ENCODE assay signal across 24 cellular contexts in the genomic region with DNA sequence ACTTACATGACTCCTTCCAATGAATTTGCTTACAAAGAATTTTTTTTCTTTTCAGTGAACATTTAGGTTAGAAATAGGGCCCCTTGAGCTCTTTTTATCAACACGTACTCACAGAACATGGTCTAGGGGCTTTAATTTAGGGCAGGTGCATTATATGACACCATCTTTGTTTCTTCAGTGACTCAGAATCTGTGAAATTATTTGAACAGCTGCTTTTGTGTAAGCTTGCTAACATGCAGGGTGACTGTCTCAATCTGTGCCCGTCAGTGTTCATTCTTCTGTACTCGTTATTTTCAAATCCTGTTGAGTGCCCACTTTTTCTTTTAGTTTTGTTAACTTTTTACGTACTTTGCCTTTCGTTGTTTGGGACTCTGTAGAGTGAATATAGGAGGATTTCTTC. TPM values are rescaled to one million over a fixed set of nuclear protein-coding genes. Genes with fewer than 3 reads are reported as not detected.
DNase-seq lines count a peak whose midpoint lies in the region; ATAC-seq and TF ChIP-seq lines count a peak whose summit lies in the region.
"Had no signal": no experiment of that assay in that cellular context is flagged by ENCODE, and none has a peak within 500 bp of the region (broad histone marks: within the 10 kb centered on the region; RNA-seq: fewer than 3 reads in every experiment).

No MANE protein-coding gene starts in this region.

- H2BK15ac ChIP-seq in IMR-90 (ENCODE audit: low read depth, low read length): no peak overlapping the region

- WGBS in IMR-90 (ENCODE audit: extremely low coverage in 2 of 2, insufficient read length in 1 of 2), 2 experiments: no CpG with 5 or more reads among the region's 5 CpGs

- H3K4me3 ChIP-seq in IMR-90 (ENCODE audit: insufficient read depth, low read depth, low read length) (no peak overlapping the region), skeletal muscle satellite cell (ENCODE audit: low read length) (no peak overlapping the region)
- H3K4me3 ChIP-seq: cardiac muscle cell, smooth muscle cell had no signal

- CTCF ChIA-PET in IMR-90 (lab: Yijun Ruan, JAX): interaction anchor here (0.5 kb wide), 1 partner anchor 25 kb away, joined by 3 read pairs; no protein-coding TSS in a partner anchor
- CTCF ChIA-PET in GM10248 (lab: Yijun Ruan, JAX): interaction anchor here (0.7 to 1.4 kb wide), 3 partner anchors 9 to 16 kb away, joined by 3 to 5 read pairs (median 3); no protein-coding TSS in a partner anchor

- H4K91ac ChIP-seq in IMR-90 (ENCODE audit: insufficient read depth, low read depth, low read length): no peak overlapping the region

- no peak overlapping the region for H2AFZ ChIP-seq in IMR-90 (replicated peaks; ENCODE audit: low read length, poor library complexity)

- DNase-seq in IMR-90: peak; percentile 4
- peak; percentile 46 to 86 for DNase-seq in NCI-H2081 (lab: John Stamatoyannopoulos, UW)
- DNase-seq in SHP77 treated with DMSO at 0.1 percent for 48 hours (lab: John Stamatoyannopoulos, UW): peak; percentile 92
- no peak for DNase-seq in activated T-cell treated with anti-CD3 and anti-CD28 coated beads for 4 hours
- no peak for DNase-seq in GM10248 (ENCODE audit: extremely low spot score)
- no peak for DNase-seq in stimulated activated CD8-positive, alpha-beta memory T cell treated with anti-CD3 and anti-CD28 coated beads, Interleukin-4, amount 100 ng/mL, for 48 hours
- DNase-seq: activated CD8-positive, alpha-beta T cell treated with anti-CD3 and anti-CD28 coated beads, Interleukin-2, amount 10 ng/mL, durations not matched to agents 7 days and 5 days; activated naive CD4-positive, alpha-beta T cell treated with Interleukin-2 at 50 U/mL for 16 hours; activated T-cell treated with anti-CD3 and anti-CD28 coated beads, Interleukin-2, amount 50 U/mL, for 24 hours; amniotic stem cell; Caco-2; dermis blood vessel endothelial cell; EL; GOT3; head of caudate nucleus; mammary epithelial cell; NCI-H187 treated with DMSO at 0.1 percent for 48 hours; SK-N-SH; stimulated activated CD4-positive, alpha-beta T cell treated with anti-CD3 and anti-CD28 coated beads, Interleukin-2, amount 100 ng/mL, for 48 hours; stimulated activated naive CD4-positive, alpha-beta T cell treated with Interleukin-2 at 50 U/mL for 16 hours had no signal

- dilution Hi-C loops in IMR-90 (cut with HindIII; ENCODE audit: low sequenced_read_pairs, unreplicated experiment): no loop called here

- no peak overlapping the region for H3K23ac ChIP-seq in IMR-90 (ENCODE audit: low read depth, low read length)

- TF ChIP-seq POLR2A in IMR-90 (IDR thresholded peaks at IDR 0.05; ENCODE audit: low read depth, low read length): no peak

- no peak overlapping the region for H2BK120ac ChIP-seq in IMR-90 (ENCODE audit: low read depth, low read length)

- H3K4me1 ChIP-seq in IMR-90 (ENCODE audit: control insufficient read depth, insufficient read depth, low read length) (peaks cover 7% of the 10 kb centered on the region; the same call in 1 of the 2 replicates), skeletal muscle satellite cell (ENCODE audit: control insufficient read depth, insufficient read depth, low read length) (peaks cover 14% of the 10 kb centered on the region)
- H3K4me1 ChIP-seq: Caco-2 had no signal

- in situ Hi-C loops in IMR-90 (cut with MboI; ENCODE audit: low sequenced_read_pairs): no loop called here

- no TSS peak for BruUV-seq in IMR-90 (replicated peaks; lab: Mats Ljungman, UMichigan)

- no peak overlapping the region for H2AK5ac ChIP-seq in IMR-90 (ENCODE audit: low read depth, low read length)

- no peak overlapping the region for H3K9ac ChIP-seq in IMR-90 (ENCODE audit: low read depth, low read length)
- H3K9ac ChIP-seq in skeletal muscle satellite cell (ENCODE audit: low read depth, low read length): peak overlapping the region; percentile 19
- H3K9ac ChIP-seq: SK-N-SH had no signal

- H3K4me2 ChIP-seq in IMR-90 (ENCODE audit: low read depth, low read length): no peak overlapping the region
- peak overlapping the region; percentile 49 for H3K4me2 ChIP-seq in skeletal muscle satellite cell (ENCODE audit: low read length)
- H3K4me2 ChIP-seq: SK-N-SH, smooth muscle cell had no signal

- no peak for TF ChIP-seq RAD21 in IMR-90 (IDR thresholded peaks at IDR 0.05; ENCODE audit: low read length)

- H3K56ac ChIP-seq in IMR-90 (ENCODE audit: extremely low read depth, insufficient read depth, low read length): no peak overlapping the region

- H4K8ac ChIP-seq in IMR-90 (ENCODE audit: low read depth in 2 of 2, low read length in 2 of 2): no peak overlapping the region

- H2BK5ac ChIP-seq in IMR-90 (ENCODE audit: low read depth, low read length, poor library complexity, severe bottlenecking): no peak overlapping the region

- H3K14ac ChIP-seq in IMR-90 (replicated peaks; ENCODE audit: low read depth, low read length): no peak overlapping the region

- H2AK9ac ChIP-seq in IMR-90 (replicated peaks; ENCODE audit: low read depth, low read length, poor library complexity): no peak overlapping the region

- no peak overlapping the region for H3K4ac ChIP-seq in IMR-90 (ENCODE audit: low read depth, low read length)

- no peak for ATAC-seq in IMR-90 (ENCODE audit: low read depth)
- ATAC-seq: activated CD8-positive, alpha-beta T cell treated with anti-CD3 and anti-CD28 coated beads, Interleukin-2, amount 10 ng/mL, durations not matched to agents 7 days and 5 days; HepG2 had no signal

- peaks cover 0 to 2% of the 10 kb centered on the region in 2 experiments; a peak in 1 of 4 replicates for H3K79me1 ChIP-seq in IMR-90 (ENCODE audit: low read depth in 1 of 2, low read length in 2 of 2)

- no peak overlapping the region for H3K27ac ChIP-seq in IMR-90 (ENCODE audit: insufficient read depth, low read length)
- H3K27ac ChIP-seq: cardiac muscle cell had no signal

- peaks cover 4% of the 10 kb centered on the region; the same call in 1 of the 2 replicates for H3K9me1 ChIP-seq in IMR-90 (ENCODE audit: insufficient read depth, low read length)

- no peak overlapping the region for H2BK20ac ChIP-seq in IMR-90 (ENCODE audit: low read depth, low read length)

- TF ChIP-seq CTCF in IMR-90 (conservative IDR thresholded peaks at IDR 0.05; ENCODE audit: low read depth, low read length) (no peak), GM10248 (IDR thresholded peaks at IDR 0.05; ENCODE audit: control extremely low read depth, extremely low read depth, low read depth, missing control alignments) (no peak)

- H3K18ac ChIP-seq in IMR-90 (ENCODE audit: low read depth, low read length): no peak overlapping the region

- no peaks in the 10 kb centered on the region for H4K20me1 ChIP-seq in IMR-90 (ENCODE audit: insufficient read depth, low read length)

- H3K27me3 ChIP-seq in IMR-90 (ENCODE audit: control insufficient read depth, insufficient read depth, low read length): no peaks in the 10 kb centered on the region
- no peaks in the 10 kb centered on the region for H3K27me3 ChIP-seq in skeletal muscle satellite cell (ENCODE audit: control insufficient read depth, insufficient read depth, low read length)
- H3K27me3 ChIP-seq: cardiac muscle cell had no signal

- H4K5ac ChIP-seq in IMR-90 (ENCODE audit: low read depth, low read length): no peak overlapping the region

- H3K9me3 ChIP-seq in IMR-90 (ENCODE audit: control insufficient read depth, insufficient read depth, low read length) (no peaks in the 10 kb centered on the region), skeletal muscle satellite cell (replicated peaks; ENCODE audit: low read length) (no peaks in the 10 kb centered on the region)
- H3K9me3 ChIP-seq: Caco-2, SK-N-SH had no signal

- POLR2A ChIA-PET in IMR-90 (lab: Charles Lee; ENCODE audit: unreplicated experiment) (interaction anchor here (0.5 kb wide), 1 partner anchor 49 kb away, joined by 4 read pairs; no protein-coding TSS in a partner anchor), GM10248 (lab: Yijun Ruan, JAX) (no interaction called here)

- H3K36me3 ChIP-seq in IMR-90 (ENCODE audit: control insufficient read depth, insufficient read depth, low read length) (peaks cover 19% of the 10 kb centered on the region), skeletal muscle satellite cell (ENCODE audit: insufficient read depth, low read length) (no peaks in the 10 kb centered on the region)
- H3K36me3 ChIP-seq: cardiac muscle cell had no signal

- intact Hi-C loops in IMR-90 (cut with micrococcal nuclease): no loop called here

TF ChIP-seq in IMR-90, 13 proteins besides CTCF, POLR2A, EP300 and RAD21:
- TF ChIP-seq CHD1 (IDR thresholded peaks at IDR 0.05; ENCODE audit: low read depth, low read length) (no peak), FOS (IDR thresholded peaks at IDR 0.05; ENCODE audit: low read depth, low read length) (no peak)

RNA-seq across cellular contexts. Expression of a gene that starts 52.8 kb away (rescaled TPM):
- 3.6 and 4.1 TPM in 2 replicates for total RNA-seq in IMR-90 (2012; rRNA removed)
- 6.2 and 7.1 TPM in 2 replicates for polyA plus RNA-seq in IMR-90 (2012; rRNA removed)
- 2.0 and 2.8 TPM in 2 replicates for polyA plus RNA-seq in IMR-90 (2012; cell fraction: cytosol; rRNA removed)
- 2.9 and 13.9 TPM in 2 replicates for polyA plus RNA-seq in IMR-90 (2012; cell fraction: nucleus; rRNA removed; ENCODE audit: low replicate concordance)
- total RNA-seq in skeletal muscle satellite cell (2012; rRNA removed): 0.87 and 2.8 TPM in 2 replicates

Comparison
In these comparisons a context has a peak if more than half of its experiments do, and no peak if none do; other contexts are left out.
1. DNase-seq: peak in IMR-90 (single experiment), NCI-H2081 (2 of 2) and SHP77 treated with DMSO at 0.1 percent for 48 hours (single experiment); none in activated T-cell treated with anti-CD3 and anti-CD28 coated beads for 4 hours (single experiment), GM10248 (single experiment) and stimulated activated CD8-positive, alpha-beta memory T cell treated with anti-CD3 and anti-CD28 coated beads, Interleukin-4, amount 100 ng/mL, for 48 hours (single experiment).